ENCODE assay signal across 16 cellular contexts in the genomic region with DNA sequence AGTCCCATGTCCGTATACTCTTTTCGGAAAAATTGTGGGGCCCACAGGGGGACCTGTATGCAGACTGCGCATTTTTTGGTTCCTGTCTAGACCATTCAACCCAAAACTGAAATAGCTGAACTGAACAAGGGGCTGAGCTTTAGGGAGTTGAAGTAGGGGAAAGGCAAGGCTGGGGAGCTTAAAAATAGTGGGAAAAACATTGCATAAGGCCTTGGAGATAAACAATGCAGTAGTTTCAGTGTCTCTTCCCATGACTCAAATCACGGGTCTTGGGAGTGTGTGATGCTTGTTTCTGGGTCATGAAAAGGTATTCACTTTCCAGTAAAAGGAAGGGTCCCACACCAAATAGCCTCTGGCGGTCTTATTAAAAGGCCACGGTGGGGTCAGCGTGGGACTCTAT.
"Had no signal": no experiment of that assay in that cellular context is flagged by ENCODE, and none has a peak within 500 bp of the region (broad histone marks: within the 10 kb centered on the region; RNA-seq: fewer than 3 reads in every experiment).

No MANE protein-coding gene starts in this region.

- H3K27ac ChIP-seq: gastrocnemius medialis, heart right ventricle, prostate gland, right lobe of liver, spleen, upper lobe of left lung had no signal

- H3K4me1 ChIP-seq: gastrocnemius medialis, heart right ventricle, prostate gland, right lobe of liver, spleen, upper lobe of left lung had no signal

- H3K36me3 ChIP-seq: gastrocnemius medialis, heart right ventricle, prostate gland, right lobe of liver, spleen, upper lobe of left lung had no signal

- ATAC-seq: gastrocnemius medialis; heart right ventricle; left lobe of liver; natural killer cell; right lobe of liver; stimulated activated naive CD8-positive, alpha-beta T cell treated with anti-CD3 and anti-CD28 coated beads, Interleukin-15, amount 100 ng/mL, for 72 hours had no signal

- H3K27me3 ChIP-seq: gastrocnemius medialis, heart right ventricle, right lobe of liver, spleen, upper lobe of left lung had no signal

- H3K4me3 ChIP-seq: gastrocnemius medialis, heart right ventricle, prostate gland, right lobe of liver, spleen, upper lobe of left lung had no signal

- H3K9me3 ChIP-seq: gastrocnemius medialis, heart right ventricle, prostate gland, right lobe of liver, upper lobe of left lung had no signal

- DNase-seq: activated CD4-positive, alpha-beta T cell treated with anti-CD3 and anti-CD28 coated beads, Interleukin-2, amount 50 U/mL, for 1 hour; activated CD4-positive, CD25-positive, alpha-beta regulatory T cell; activated naive CD4-positive, alpha-beta T cell; activated naive CD8-positive, alpha-beta T cell treated with anti-CD3 and anti-CD28 coated beads, Interleukin-2, amount 10 ng/mL, durations not matched to agents 7 days and 5 days; aorta; erythroblast; gastrocnemius medialis; heart right ventricle; islet precursor cell; natural killer cell; right lobe of liver; spleen; stimulated activated naive CD8-positive, alpha-beta T cell treated with anti-CD3 and anti-CD28 coated beads, Interleukin-15, amount 100 ng/mL, for 72 hours; upper lobe of left lung had no signal
